ENCODE assay signal across 2 cellular contexts in the genomic region with DNA sequence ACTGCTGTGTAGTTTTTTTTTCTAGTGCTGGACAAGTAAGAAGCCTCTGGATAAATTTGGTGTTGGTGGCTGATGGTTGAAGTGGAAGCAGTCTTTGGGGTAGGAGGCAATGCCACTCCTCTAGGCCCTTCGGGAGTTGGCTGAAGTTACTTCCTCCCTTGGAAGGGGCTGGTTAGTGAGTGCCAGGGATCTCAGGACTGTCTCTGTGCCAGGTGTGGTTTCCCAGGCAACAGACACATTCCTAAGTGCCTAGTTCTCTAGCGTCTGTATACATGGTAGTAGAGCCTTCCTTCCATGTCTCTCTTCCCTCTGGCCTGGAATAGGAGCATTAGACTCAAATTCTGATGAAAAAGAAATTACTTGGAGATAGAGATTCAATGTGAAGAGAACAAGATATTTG.
TF ChIP-seq lines count a peak whose summit lies in the region.

No MANE protein-coding gene starts in this region.

TF ChIP-seq in SK-N-SH treated with all-trans-retinoic acid at 6 μM for 48 hours, 23 proteins besides CTCF, POLR2A, EP300 and RAD21 (continued from another document):
- TF ChIP-seq, protein P1, sequence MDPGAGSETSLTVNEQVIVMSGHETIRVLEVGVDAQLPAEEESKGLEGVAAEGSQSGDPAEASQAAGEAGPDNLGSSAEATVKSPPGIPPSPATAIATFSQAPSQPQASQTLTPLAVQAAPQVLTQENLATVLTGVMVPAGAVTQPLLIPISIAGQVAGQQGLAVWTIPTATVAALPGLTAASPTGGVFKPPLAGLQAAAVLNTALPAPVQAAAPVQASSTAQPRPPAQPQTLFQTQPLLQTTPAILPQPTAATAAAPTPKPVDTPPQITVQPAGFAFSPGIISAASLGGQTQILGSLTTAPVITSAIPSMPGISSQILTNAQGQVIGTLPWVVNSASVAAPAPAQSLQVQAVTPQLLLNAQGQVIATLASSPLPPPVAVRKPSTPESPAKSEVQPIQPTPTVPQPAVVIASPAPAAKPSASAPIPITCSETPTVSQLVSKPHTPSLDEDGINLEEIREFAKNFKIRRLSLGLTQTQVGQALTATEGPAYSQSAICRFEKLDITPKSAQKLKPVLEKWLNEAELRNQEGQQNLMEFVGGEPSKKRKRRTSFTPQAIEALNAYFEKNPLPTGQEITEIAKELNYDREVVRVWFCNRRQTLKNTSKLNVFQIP (CRISPR knock-in tag; IDR thresholded peaks at IDR 0.05; ENCODE audit: borderline replicate concordance, low read depth) = no peak
- no peak for TF ChIP-seq ZFP3 (CRISPR knock-in tag; IDR thresholded peaks at IDR 0.05)
- no peak for TF ChIP-seq GLIS3 (CRISPR knock-in tag; IDR thresholded peaks at IDR 0.05)
- TF ChIP-seq, protein P2, sequence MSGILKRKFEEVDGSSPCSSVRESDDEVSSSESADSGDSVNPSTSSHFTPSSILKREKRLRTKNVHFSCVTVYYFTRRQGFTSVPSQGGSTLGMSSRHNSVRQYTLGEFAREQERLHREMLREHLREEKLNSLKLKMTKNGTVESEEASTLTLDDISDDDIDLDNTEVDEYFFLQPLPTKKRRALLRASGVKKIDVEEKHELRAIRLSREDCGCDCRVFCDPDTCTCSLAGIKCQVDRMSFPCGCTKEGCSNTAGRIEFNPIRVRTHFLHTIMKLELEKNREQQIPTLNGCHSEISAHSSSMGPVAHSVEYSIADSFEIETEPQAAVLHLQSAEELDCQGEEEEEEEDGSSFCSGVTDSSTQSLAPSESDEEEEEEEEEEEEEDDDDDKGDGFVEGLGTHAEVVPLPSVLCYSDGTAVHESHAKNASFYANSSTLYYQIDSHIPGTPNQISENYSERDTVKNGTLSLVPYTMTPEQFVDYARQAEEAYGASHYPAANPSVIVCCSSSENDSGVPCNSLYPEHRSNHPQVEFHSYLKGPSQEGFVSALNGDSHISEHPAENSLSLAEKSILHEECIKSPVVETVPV (CRISPR knock-in tag; IDR thresholded peaks at IDR 0.05) = no peak
- no peak for TF ChIP-seq TCF4 (CRISPR knock-in tag; IDR thresholded peaks at IDR 0.05; ENCODE audit: borderline replicate concordance)
- TF ChIP-seq ZFP30 (CRISPR knock-in tag; IDR thresholded peaks at IDR 0.05) = no peak
- no peak for TF ChIP-seq CSDC2 (CRISPR knock-in tag; IDR thresholded peaks at IDR 0.05)
- no peak for TF ChIP-seq SNAI2 (CRISPR knock-in tag; IDR thresholded peaks at IDR 0.05)
- TF ChIP-seq RARB (CRISPR knock-in tag; IDR thresholded peaks at IDR 0.05) = no peak
- TF ChIP-seq ZNF70 (CRISPR knock-in tag; IDR thresholded peaks at IDR 0.05) = no peak
- no peak for TF ChIP-seq ESRRG (CRISPR knock-in tag; IDR thresholded peaks at IDR 0.05)

TF ChIP-seq in SK-N-SH, 30 proteins besides CTCF, POLR2A, EP300 and RAD21 (continued from another document):
- no peak for TF ChIP-seq REST (IDR thresholded peaks at IDR 0.05; ENCODE audit: low read depth, low read length)
